In genomic region chr13:111099292-111099691, GRCh38 we compare ENCODE assay signal across 20 cellular contexts. TPM values are rescaled to one million over a fixed set of nuclear protein-coding genes. Genes with fewer than 3 reads are reported as not detected.
DNase-seq lines count a peak whose midpoint lies in the region; ATAC-seq, FAIRE-seq and TF ChIP-seq lines count a peak whose summit lies in the region.
"Had no signal": no experiment of that assay in that cellular context is flagged by ENCODE, and none has a peak within 500 bp of the region (broad histone marks: within the 10 kb centered on the region; RNA-seq: fewer than 3 reads in every experiment).

No MANE protein-coding gene starts in this region.

- intact Hi-C loops in kidney (cut with DNase I): no loop called here

- H3K4me1 Mint-ChIP-seq in WTC11: no peaks in the 10 kb centered on the region
- H3K4me1 Mint-ChIP-seq: T-cell had no signal

- peak; percentile 3 for TF ChIP-seq CTCF in NB4 (IDR thresholded peaks at IDR 0.05; ENCODE audit: low read depth, low read length)
- no peak for TF ChIP-seq CTCF in WTC11 (IDR thresholded peaks at IDR 0.05)
- peak; percentile 22 for TF ChIP-seq CTCF in foreskin keratinocyte (conservative IDR thresholded peaks at IDR 0.05)
- TF ChIP-seq CTCF in kidney (IDR thresholded peaks at IDR 0.05; ENCODE audit: borderline replicate concordance, extremely low read depth, insufficient read depth): no peak

- H3K27me3 Mint-ChIP-seq in WTC11 (ENCODE audit: low read depth): peaks cover 7% of the 10 kb centered on the region

- ATAC-seq in WTC11 (peak; percentile 46; the same call in 1 of the 2 replicates), foreskin keratinocyte (no peak)
- ATAC-seq: A549, PC-3, T-cell had no signal

- H3K36me3 Mint-ChIP-seq in WTC11: peaks cover 9% of the 10 kb centered on the region; the same call in 1 of the 2 replicates

- no peaks in the 10 kb centered on the region for H3K9me3 ChIP-seq in kidney (ENCODE audit: control insufficient read depth in 1 of 2, low read length in 2 of 2)
- H3K9me3 ChIP-seq: A549 had no signal

- H3K27ac Mint-ChIP-seq in WTC11: no peak overlapping the region

- H3K4me1 ChIP-seq in foreskin keratinocyte: no peaks in the 10 kb centered on the region
- H3K4me1 ChIP-seq in kidney (ENCODE audit: control insufficient read depth in 1 of 2, insufficient read depth in 1 of 2, low read depth in 1 of 2, low read length in 2 of 2): no peaks in the 10 kb centered on the region
- H3K4me1 ChIP-seq: A549 had no signal

- CTCF ChIA-PET in WTC11 (lab: Charles Lee): interaction anchor here (0.7 to 1.1 kb wide), 2 partner anchors 31 to 63 kb away, joined by 3 to 4 read pairs; no protein-coding TSS in a partner anchor

- FAIRE-seq in kidney (lab: Jason Lieb, UNC): no peak
- FAIRE-seq: A549, GM12892 had no signal

- peaks cover 53% of the 10 kb centered on the region for H3K27me3 ChIP-seq in foreskin keratinocyte

- DNase-seq in ELR (ENCODE audit: low read depth) (peak; percentile 13), NB4 (ENCODE audit: low read depth) (no peak), WTC11 (ENCODE audit: low spot score) (no peak), foreskin keratinocyte (no peak), GM19238 (ENCODE audit: insufficient read length, low spot score) (no peak), COLO829 (ENCODE audit: low spot score) (no peak), kidney (no peak)
- DNase-seq: C1 segment of cervical spinal cord, IMR-90, Karpas-422, NCI-H1417, NCI-H187 treated with DMSO at 0.1 percent for 48 hours, NCI-H2171, NCI-H446, NCI-H69, PC-3, T-cell had no signal

- no peak for TF ChIP-seq POLR2A in NB4 (IDR thresholded peaks at IDR 0.05; ENCODE audit: extremely low read depth, insufficient read length)

- H3K27ac ChIP-seq in foreskin keratinocyte (no peak overlapping the region), kidney (ENCODE audit: low read depth in 2 of 2, low read length in 2 of 2) (no peak overlapping the region)
- H3K27ac ChIP-seq: A549, SK-N-MC had no signal

- H3K36me3 ChIP-seq in kidney (ENCODE audit: control insufficient read depth in 1 of 2, insufficient read depth in 2 of 2, low read length in 2 of 2): no peaks in the 10 kb centered on the region

- H3K4me3 Mint-ChIP-seq in WTC11: no peak overlapping the region
- H3K4me3 Mint-ChIP-seq: T-cell had no signal

- H3K9me3 Mint-ChIP-seq in WTC11: peaks cover 20% of the 10 kb centered on the region

- POLR2A ChIA-PET in WTC11 (lab: Charles Lee): no interaction called here

- H3K4me3 ChIP-seq in NB4 (ENCODE audit: low read depth, low read length) (no peak overlapping the region), kidney (ENCODE audit: low read length in 2 of 2) (no peak overlapping the region)
- H3K4me3 ChIP-seq: A549, SK-N-MC had no signal

- H3K9ac ChIP-seq in kidney (ENCODE audit: low read length in 2 of 2): no peak overlapping the region

TF ChIP-seq in WTC11, 78 proteins besides CTCF, POLR2A, EP300 and RAD21:
- no peak for TF ChIP-seq ZNF671 (CRISPR knock-in tag; IDR thresholded peaks at IDR 0.05)
- no peak for TF ChIP-seq GTF2I (CRISPR knock-in tag; conservative IDR thresholded peaks at IDR 0.05)
- no peak for TF ChIP-seq FOXP1 (CRISPR knock-in tag; IDR thresholded peaks at IDR 0.05; ENCODE audit: borderline replicate concordance)
- no peak for TF ChIP-seq ZBTB21 (CRISPR knock-in tag; IDR thresholded peaks at IDR 0.05; ENCODE audit: borderline replicate concordance)
- TF ChIP-seq, protein P1, sequence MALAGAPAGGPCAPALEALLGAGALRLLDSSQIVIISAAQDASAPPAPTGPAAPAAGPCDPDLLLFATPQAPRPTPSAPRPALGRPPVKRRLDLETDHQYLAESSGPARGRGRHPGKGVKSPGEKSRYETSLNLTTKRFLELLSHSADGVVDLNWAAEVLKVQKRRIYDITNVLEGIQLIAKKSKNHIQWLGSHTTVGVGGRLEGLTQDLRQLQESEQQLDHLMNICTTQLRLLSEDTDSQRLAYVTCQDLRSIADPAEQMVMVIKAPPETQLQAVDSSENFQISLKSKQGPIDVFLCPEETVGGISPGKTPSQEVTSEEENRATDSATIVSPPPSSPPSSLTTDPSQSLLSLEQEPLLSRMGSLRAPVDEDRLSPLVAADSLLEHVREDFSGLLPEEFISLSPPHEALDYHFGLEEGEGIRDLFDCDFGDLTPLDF (CRISPR knock-in tag; IDR thresholded peaks at IDR 0.05): no peak
- TF ChIP-seq, protein P2, sequence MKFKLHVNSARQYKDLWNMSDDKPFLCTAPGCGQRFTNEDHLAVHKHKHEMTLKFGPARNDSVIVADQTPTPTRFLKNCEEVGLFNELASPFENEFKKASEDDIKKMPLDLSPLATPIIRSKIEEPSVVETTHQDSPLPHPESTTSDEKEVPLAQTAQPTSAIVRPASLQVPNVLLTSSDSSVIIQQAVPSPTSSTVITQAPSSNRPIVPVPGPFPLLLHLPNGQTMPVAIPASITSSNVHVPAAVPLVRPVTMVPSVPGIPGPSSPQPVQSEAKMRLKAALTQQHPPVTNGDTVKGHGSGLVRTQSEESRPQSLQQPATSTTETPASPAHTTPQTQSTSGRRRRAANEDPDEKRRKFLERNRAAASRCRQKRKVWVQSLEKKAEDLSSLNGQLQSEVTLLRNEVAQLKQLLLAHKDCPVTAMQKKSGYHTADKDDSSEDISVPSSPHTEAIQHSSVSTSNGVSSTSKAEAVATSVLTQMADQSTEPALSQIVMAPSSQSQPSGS (CRISPR knock-in tag; IDR thresholded peaks at IDR 0.05; ENCODE audit: borderline replicate concordance, low read depth): no peak
- no peak for TF ChIP-seq ATF3 (CRISPR knock-in tag; conservative IDR thresholded peaks at IDR 0.05)
- TF ChIP-seq JAZF1 (CRISPR knock-in tag; IDR thresholded peaks at IDR 0.05): no peak
- TF ChIP-seq ZNF396 (CRISPR knock-in tag; IDR thresholded peaks at IDR 0.05; ENCODE audit: borderline replicate concordance): no peak
- no peak for TF ChIP-seq TEAD4 (CRISPR knock-in tag; IDR thresholded peaks at IDR 0.05)
- TF ChIP-seq, protein P3, sequence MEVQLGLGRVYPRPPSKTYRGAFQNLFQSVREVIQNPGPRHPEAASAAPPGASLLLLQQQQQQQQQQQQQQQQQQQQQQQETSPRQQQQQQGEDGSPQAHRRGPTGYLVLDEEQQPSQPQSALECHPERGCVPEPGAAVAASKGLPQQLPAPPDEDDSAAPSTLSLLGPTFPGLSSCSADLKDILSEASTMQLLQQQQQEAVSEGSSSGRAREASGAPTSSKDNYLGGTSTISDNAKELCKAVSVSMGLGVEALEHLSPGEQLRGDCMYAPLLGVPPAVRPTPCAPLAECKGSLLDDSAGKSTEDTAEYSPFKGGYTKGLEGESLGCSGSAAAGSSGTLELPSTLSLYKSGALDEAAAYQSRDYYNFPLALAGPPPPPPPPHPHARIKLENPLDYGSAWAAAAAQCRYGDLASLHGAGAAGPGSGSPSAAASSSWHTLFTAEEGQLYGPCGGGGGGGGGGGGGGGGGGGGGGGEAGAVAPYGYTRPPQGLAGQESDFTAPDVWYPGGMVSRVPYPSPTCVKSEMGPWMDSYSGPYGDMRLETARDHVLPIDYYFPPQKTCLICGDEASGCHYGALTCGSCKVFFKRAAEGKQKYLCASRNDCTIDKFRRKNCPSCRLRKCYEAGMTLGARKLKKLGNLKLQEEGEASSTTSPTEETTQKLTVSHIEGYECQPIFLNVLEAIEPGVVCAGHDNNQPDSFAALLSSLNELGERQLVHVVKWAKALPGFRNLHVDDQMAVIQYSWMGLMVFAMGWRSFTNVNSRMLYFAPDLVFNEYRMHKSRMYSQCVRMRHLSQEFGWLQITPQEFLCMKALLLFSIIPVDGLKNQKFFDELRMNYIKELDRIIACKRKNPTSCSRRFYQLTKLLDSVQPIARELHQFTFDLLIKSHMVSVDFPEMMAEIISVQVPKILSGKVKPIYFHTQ (CRISPR knock-in tag; IDR thresholded peaks at IDR 0.05): no peak
- TF ChIP-seq SMAD4 (CRISPR knock-in tag; IDR thresholded peaks at IDR 0.05): no peak
- no peak for TF ChIP-seq NR1H2 (CRISPR knock-in tag; IDR thresholded peaks at IDR 0.05)
- no peak for TF ChIP-seq CREM (CRISPR knock-in tag; IDR thresholded peaks at IDR 0.05)
- TF ChIP-seq E2F4 (CRISPR knock-in tag; IDR thresholded peaks at IDR 0.05; ENCODE audit: borderline replicate concordance, low read depth): no peak

RNA-seq across cellular contexts. Expression of gene ARHGEF7, which starts 15.8 kb away (rescaled TPM):
- 43.3 to 47.3 TPM (median 44.3 TPM) in 3 replicates for total RNA-seq in WTC11 (2021)
- total RNA-seq in foreskin keratinocyte: 25.0 and 25.1 TPM in 2 replicates
- 8.9 and 9.6 TPM in 2 replicates for polyA plus RNA-seq in foreskin keratinocyte
- 56.4 TPM for total RNA-seq in kidney
- polyA plus RNA-seq in kidney (ENCODE audit: insufficient read depth, low read depth, low replicate concordance): 17.9 TPM

Comparison
In these comparisons a context has a peak if more than half of its experiments do, and no peak if none do; other contexts are left out.
1. CTCF ChIP-seq: peak in NB4 (single experiment) and foreskin keratinocyte (single experiment); none in WTC11 (single experiment) and kidney (single experiment).